24 cellular contexts compared by ENCODE assay signal in the genomic region with DNA sequence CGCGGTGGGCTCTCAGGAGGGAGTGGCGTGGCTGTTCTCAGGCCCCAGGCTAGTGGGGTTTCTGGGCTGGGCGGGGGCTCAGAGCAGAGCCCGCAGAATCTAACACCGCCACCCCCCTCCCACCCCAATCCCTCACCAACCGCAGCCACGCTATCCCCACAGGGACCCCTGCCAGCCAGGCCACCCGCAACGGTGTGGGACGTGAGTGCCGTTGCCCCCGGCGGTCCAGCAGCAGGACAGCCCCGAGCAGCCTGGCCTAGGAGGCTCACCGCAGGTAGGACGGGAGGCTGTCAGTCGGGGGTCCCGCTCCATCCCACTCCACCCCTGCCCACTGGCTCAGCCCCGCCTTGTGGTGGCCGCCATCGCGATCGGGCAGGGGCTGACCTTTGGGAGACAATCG. TPM values are rescaled to one million over a fixed set of nuclear protein-coding genes. Genes with fewer than 3 reads are reported as not detected.
DNase-seq lines count a peak whose midpoint lies in the region; ATAC-seq and TF ChIP-seq lines count a peak whose summit lies in the region.
"Had no signal": no experiment of that assay in that cellular context is flagged by ENCODE, and none has a peak within 500 bp of the region (broad histone marks: within the 10 kb centered on the region; RNA-seq: fewer than 3 reads in every experiment).

A gene with protein sequence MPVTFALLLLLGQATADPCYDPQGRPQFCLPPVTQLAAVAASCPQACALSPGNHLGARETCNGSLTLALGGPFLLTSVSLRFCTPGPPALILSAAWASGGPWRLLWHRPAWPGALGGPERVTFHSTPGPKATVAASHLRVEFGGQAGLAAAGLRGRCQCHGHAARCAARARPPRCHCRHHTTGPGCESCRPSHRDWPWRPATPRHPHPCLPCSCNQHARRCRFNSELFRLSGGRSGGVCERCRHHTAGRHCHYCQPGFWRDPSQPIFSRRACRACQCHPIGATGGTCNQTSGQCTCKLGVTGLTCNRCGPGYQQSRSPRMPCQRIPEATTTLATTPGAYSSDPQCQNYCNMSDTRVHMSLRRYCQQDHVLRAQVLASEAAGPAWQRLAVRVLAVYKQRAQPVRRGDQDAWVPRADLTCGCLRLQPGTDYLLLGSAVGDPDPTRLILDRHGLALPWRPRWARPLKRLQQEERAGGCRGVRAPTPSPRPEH (minus strand): TSS at position 24 of the 400 bp plus-strand sequence. CDS start 2,031 bp downstream, outside the sequence.

- H3K9me3 ChIP-seq in BLaER1: no peaks in the 10 kb centered on the region
- H3K9me3 ChIP-seq in H9 (ENCODE audit: control insufficient read depth, low read depth, low read length): no peaks in the 10 kb centered on the region
- no peaks in the 10 kb centered on the region for H3K9me3 ChIP-seq in mesenchymal stem cell (ENCODE audit: control insufficient read depth, low read length)
- H3K9me3 ChIP-seq in MG63: no peaks in the 10 kb centered on the region
- H3K9me3 ChIP-seq in smooth muscle cell (replicated peaks; ENCODE audit: low read depth): no peaks in the 10 kb centered on the region
- H3K9me3 ChIP-seq: BE2C had no signal

- peaks cover 8 to 11% of the 10 kb centered on the region in 2 experiments for H3K9me3 Mint-ChIP-seq in H9
- peaks cover 16% of the 10 kb centered on the region for H3K9me3 Mint-ChIP-seq in dendritic cell treated with granulocyte-macrophage colony-stimulating factor and Interleukin-4, amounts not matched to agents 40 ng/mL and 50 ng/mL, for 4 days
- no peaks in the 10 kb centered on the region for H3K9me3 Mint-ChIP-seq in stimulated activated effector memory CD8-positive, alpha-beta T cell treated with anti-CD3 and anti-CD28 coated beads, Interleukin-12 subunit alpha, Interleukin-12 subunit beta, amount 100 ng/mL, for 72 hours
- H3K9me3 Mint-ChIP-seq: CD4-positive, alpha-beta T cell had no signal

- H3K56ac ChIP-seq in H9 (ENCODE audit: insufficient read length, low read depth, low read length): no peak within 1 kb of the TSS

- H3K4me3 ChIP-seq in BLaER1 (no peak within 1 kb of the TSS), mesenchymal stem cell (ENCODE audit: insufficient read depth in 1 of 2, low read depth in 1 of 2, low read length in 2 of 2) (no peak within 1 kb of the TSS), MG63 (no peak within 1 kb of the TSS), smooth muscle cell (no peak within 1 kb of the TSS)
- H3K4me3 ChIP-seq: GM12878 had no signal

- 0 out of 2 replicates have a peak within 1 kb of the TSS, but pooled peaks have one; percentile 4 for H3K27ac ChIP-seq in BLaER1
- no peak within 1 kb of the TSS for H3K27ac ChIP-seq in H9 (ENCODE audit: insufficient read length, low read depth, low read length)
- H3K27ac ChIP-seq in mesenchymal stem cell (ENCODE audit: low read length, poor library complexity, severe bottlenecking): no peak within 1 kb of the TSS
- H3K27ac ChIP-seq in smooth muscle cell (ENCODE audit: low read depth): no peak within 1 kb of the TSS
- H3K27ac ChIP-seq: HL-60 had no signal

- no peaks in the 10 kb centered on the region for H3K79me1 ChIP-seq in H9 (ENCODE audit: insufficient read depth, low read depth, low read length, poor library complexity, severe bottlenecking)
- no peaks in the 10 kb centered on the region for H3K79me1 ChIP-seq in mesenchymal stem cell (replicated peaks; ENCODE audit: low read length, poor library complexity, severe bottlenecking)

- H3F3A ChIP-seq in smooth muscle cell (ENCODE audit: low read depth): no peaks in the 10 kb centered on the region

- H3K14ac ChIP-seq in H9 (ENCODE audit: insufficient read depth, low read length) (no peak within 1 kb of the TSS; the same call in 1 of the 2 replicates), mesenchymal stem cell (ENCODE audit: low read length in 2 of 2) (no peak within 1 kb of the TSS)

- no peak within 1 kb of the TSS for H3K4ac ChIP-seq in H9 (ENCODE audit: low read depth, low read length)
- no peak within 1 kb of the TSS for H3K4ac ChIP-seq in mesenchymal stem cell (ENCODE audit: low read depth in 1 of 2, low read length in 2 of 2)

- in situ Hi-C loops in ACHN (cut with HindIII; ENCODE audit: low pct_ligation_motif_present, low pct_unique_long_range_greater_than_20kb, low sequenced_read_pairs): no loop called here

- H3K4me1 Mint-ChIP-seq in H9: peaks cover 29 to 35% of the 10 kb centered on the region in 2 experiments
- peaks cover 15% of the 10 kb centered on the region for H3K4me1 Mint-ChIP-seq in dendritic cell treated with granulocyte-macrophage colony-stimulating factor and Interleukin-4, amounts not matched to agents 40 ng/mL and 50 ng/mL, for 4 days (ENCODE audit: low read depth)
- H3K4me1 Mint-ChIP-seq in stimulated activated effector memory CD8-positive, alpha-beta T cell treated with anti-CD3 and anti-CD28 coated beads, Interleukin-12 subunit alpha, Interleukin-12 subunit beta, amount 100 ng/mL, for 72 hours: peaks cover 16% of the 10 kb centered on the region

- H3K23me2 ChIP-seq in H9 (ENCODE audit: insufficient read length, low read depth, low read length, poor library complexity, severe bottlenecking): no peaks in the 10 kb centered on the region

- H3K4me2 ChIP-seq in BLaER1 (peak within 1 kb of the TSS; percentile 9; the same call in 1 of the 2 replicates), H9 (ENCODE audit: insufficient read depth, insufficient read length, low read length) (no peak within 1 kb of the TSS), mesenchymal stem cell (ENCODE audit: low read length, poor library complexity, severe bottlenecking) (no peak within 1 kb of the TSS), smooth muscle cell (no peak within 1 kb of the TSS)

- H4K20me1 ChIP-seq in BLaER1 (no peaks in the 10 kb centered on the region), H9 (ENCODE audit: control insufficient read depth, insufficient read depth, insufficient read length) (peaks cover 2% of the 10 kb centered on the region), smooth muscle cell (ENCODE audit: low read depth) (no peaks in the 10 kb centered on the region)

- DNase-seq in H9 (no peak), mesenchymal stem cell (no peak), MG63 (no peak), smooth muscle cell (lab: John Stamatoyannopoulos, UW; ENCODE audit: unreplicated experiment) (no peak), ACHN (no peak)
- no peak for DNase-seq in stimulated activated effector memory CD8-positive, alpha-beta T cell treated with anti-CD3 and anti-CD28 coated beads, Interleukin-12 subunit alpha, Interleukin-12 subunit beta, amount 100 ng/mL, for 72 hours (ENCODE audit: low spot score in 2 of 2)
- DNase-seq: BE2C; CD4-positive, alpha-beta T cell; GOT3; HFFc6; NCI-H1092 treated with DMSO at 0.1 percent for 48 hours; NCI-H2081; NCI-H510A treated with DMSO at 0.1 percent for 48 hours; NCI-H82; PC-3; RPMI8226; SHP77 treated with DMSO at 0.1 percent for 48 hours had no signal

- peaks cover 0 to 9% (median 7%) of the 10 kb centered on the region in 3 experiments; a peak in 5 of 7 replicates for H3K36me3 Mint-ChIP-seq in H9 (ENCODE audit: insufficient read depth in 1 of 3, low read depth in 3 of 3)
- no peaks in the 10 kb centered on the region for H3K36me3 Mint-ChIP-seq in dendritic cell treated with granulocyte-macrophage colony-stimulating factor and Interleukin-4, amounts not matched to agents 40 ng/mL and 50 ng/mL, for 4 days (ENCODE audit: low read depth)
- H3K36me3 Mint-ChIP-seq in stimulated activated effector memory CD8-positive, alpha-beta T cell treated with anti-CD3 and anti-CD28 coated beads, Interleukin-12 subunit alpha, Interleukin-12 subunit beta, amount 100 ng/mL, for 72 hours: peaks cover 18% of the 10 kb centered on the region

- no peaks in the 10 kb centered on the region for H3K79me2 ChIP-seq in H9 (ENCODE audit: insufficient read depth, low read length)
- no peaks in the 10 kb centered on the region for H3K79me2 ChIP-seq in smooth muscle cell (ENCODE audit: low read depth)

- H3K4me1 ChIP-seq in BLaER1 (peaks cover 29% of the 10 kb centered on the region), H9 (ENCODE audit: insufficient read depth, low read length) (no peaks in the 10 kb centered on the region; the same call in 1 of the 2 replicates), mesenchymal stem cell (ENCODE audit: control insufficient read depth, insufficient read depth, low read depth, low read length) (peaks cover 6% of the 10 kb centered on the region), smooth muscle cell (ENCODE audit: low read depth) (peaks cover 7% of the 10 kb centered on the region)

- H2BK15ac ChIP-seq in H9 (ENCODE audit: low read depth, low read length) (no peak within 1 kb of the TSS), mesenchymal stem cell (ENCODE audit: low read depth, poor library complexity, severe bottlenecking) (peak within 1 kb of the TSS; percentile 15)

- H2BK5ac ChIP-seq in H9 (ENCODE audit: insufficient read length, low read length) (no peak within 1 kb of the TSS), mesenchymal stem cell (ENCODE audit: low read depth, low read length, poor library complexity, severe bottlenecking) (no peak within 1 kb of the TSS)

- H2BK20ac ChIP-seq in H9 (ENCODE audit: low read depth, low read length, poor library complexity, severe bottlenecking): no peak within 1 kb of the TSS

- no peak within 1 kb of the TSS for H2BK120ac ChIP-seq in H9 (ENCODE audit: low read depth, low read length, poor library complexity, severe bottlenecking)
- H2BK120ac ChIP-seq in mesenchymal stem cell (ENCODE audit: low read depth, low read length): no peak within 1 kb of the TSS

- H3K23ac ChIP-seq in H9 (ENCODE audit: insufficient read length, low read depth, low read length): no peak within 1 kb of the TSS
- H3K23ac ChIP-seq in mesenchymal stem cell (ENCODE audit: low read length in 2 of 2): no peak within 1 kb of the TSS

- H3K27me3 Mint-ChIP-seq in H9 (ENCODE audit: low read depth): peaks cover 6% of the 10 kb centered on the region
- peaks cover 22% of the 10 kb centered on the region for H3K27me3 Mint-ChIP-seq in dendritic cell treated with granulocyte-macrophage colony-stimulating factor and Interleukin-4, amounts not matched to agents 40 ng/mL and 50 ng/mL, for 4 days
- H3K27me3 Mint-ChIP-seq: CD4-positive, alpha-beta T cell had no signal

- H3K18ac ChIP-seq in H9 (ENCODE audit: insufficient read length, low read depth, low read length) (no peak within 1 kb of the TSS), mesenchymal stem cell (ENCODE audit: low read depth in 1 of 2, low read length in 2 of 2) (no peak within 1 kb of the TSS)

- H2BK12ac ChIP-seq in H9 (ENCODE audit: insufficient read length, low read depth, low read length): no peak within 1 kb of the TSS
- no peak within 1 kb of the TSS for H2BK12ac ChIP-seq in mesenchymal stem cell (ENCODE audit: low read length in 2 of 2)

- H4K91ac ChIP-seq in H9 (ENCODE audit: insufficient read length, low read depth, low read length) (no peak within 1 kb of the TSS), mesenchymal stem cell (ENCODE audit: low read length) (no peak within 1 kb of the TSS)

- H3K9ac ChIP-seq in BLaER1 (0 out of 2 replicates have a peak within 1 kb of the TSS, but pooled peaks have one; percentile 5), H9 (ENCODE audit: extremely low read depth, insufficient read length, low read length) (no peak within 1 kb of the TSS), mesenchymal stem cell (ENCODE audit: low read length) (no peak within 1 kb of the TSS), smooth muscle cell (ENCODE audit: low read depth) (no peak within 1 kb of the TSS)

- H2AK5ac ChIP-seq in H9 (ENCODE audit: insufficient read length, low read length): no peak within 1 kb of the TSS
- no peak within 1 kb of the TSS for H2AK5ac ChIP-seq in mesenchymal stem cell (ENCODE audit: low read length, severe bottlenecking)

- H2AFZ ChIP-seq in H9 (ENCODE audit: low read length) (no peak within 1 kb of the TSS), mesenchymal stem cell (ENCODE audit: low read depth, low read length) (no peak within 1 kb of the TSS), smooth muscle cell (ENCODE audit: low read depth) (no peak within 1 kb of the TSS)

- H3K36me3 ChIP-seq in BLaER1: no peaks in the 10 kb centered on the region
- H3K36me3 ChIP-seq in mesenchymal stem cell (ENCODE audit: control insufficient read depth in 1 of 2, insufficient read depth in 2 of 2, low read depth in 1 of 2, low read length in 2 of 2): no peaks in the 10 kb centered on the region
- H3K36me3 ChIP-seq in MG63: no peaks in the 10 kb centered on the region
- no peaks in the 10 kb centered on the region for H3K36me3 ChIP-seq in smooth muscle cell (ENCODE audit: low read depth)
- H3K36me3 ChIP-seq: BE2C had no signal

- ATAC-seq in stimulated activated effector memory CD8-positive, alpha-beta T cell treated with anti-CD3 and anti-CD28 coated beads, Interleukin-12 subunit alpha, Interleukin-12 subunit beta, amount 100 ng/mL, for 72 hours: no peak
- ATAC-seq: GM12878, PC-3 had no signal

- no peak within 1 kb of the TSS for H4K8ac ChIP-seq in H9 (replicated peaks; ENCODE audit: insufficient read length, low read depth, low read length)
- H4K8ac ChIP-seq in mesenchymal stem cell (ENCODE audit: low read length): no peak within 1 kb of the TSS

- H3K27me3 ChIP-seq in BLaER1 (no peaks in the 10 kb centered on the region), H9 (ENCODE audit: insufficient read depth, low read length) (no peaks in the 10 kb centered on the region), mesenchymal stem cell (ENCODE audit: control insufficient read depth in 1 of 2, insufficient read depth in 1 of 2, low read length in 2 of 2) (peaks cover 11 to 17% of the 10 kb centered on the region in 2 experiments), MG63 (no peaks in the 10 kb centered on the region), smooth muscle cell (ENCODE audit: low read depth) (no peaks in the 10 kb centered on the region)
- H3K27me3 ChIP-seq: BE2C had no signal

- peak within 1 kb of the TSS in 1 of 3 experiments; percentile 76; a peak in 1 of 7 replicates for H3K27ac Mint-ChIP-seq in H9
- H3K27ac Mint-ChIP-seq in dendritic cell treated with granulocyte-macrophage colony-stimulating factor and Interleukin-4, amounts not matched to agents 40 ng/mL and 50 ng/mL, for 4 days: peak within 1 kb of the TSS; percentile 16
- no peak within 1 kb of the TSS for H3K27ac Mint-ChIP-seq in stimulated activated effector memory CD8-positive, alpha-beta T cell treated with anti-CD3 and anti-CD28 coated beads, Interleukin-12 subunit alpha, Interleukin-12 subunit beta, amount 100 ng/mL, for 72 hours
- H3K27ac Mint-ChIP-seq: CD4-positive, alpha-beta T cell; HFFc6 had no signal

- TF ChIP-seq CTCF in H9 (conservative IDR thresholded peaks at IDR 0.05): no peak
- TF ChIP-seq CTCF in smooth muscle cell (IDR thresholded peaks at IDR 0.05; ENCODE audit: borderline replicate concordance, insufficient read depth, poor library complexity, severe bottlenecking): no peak

- no peak within 1 kb of the TSS for H3T11ph ChIP-seq in H9 (ENCODE audit: low read length)

- WGBS in H9 (ENCODE audit: extremely low coverage, insufficient read length, low lambda C conversion rate): no CpG with 5 or more reads among the region's 25 CpGs
- 82% methylated on average over 25 of the region's 25 CpGs for WGBS in mesenchymal stem cell
- WGBS in smooth muscle cell (ENCODE audit: low lambda C conversion rate): 86% methylated on average over 21 of the region's 25 CpGs

- intact Hi-C loops in dendritic cell treated with granulocyte-macrophage colony-stimulating factor and Interleukin-4, amounts not matched to agents 40 ng/mL and 50 ng/mL, for 4 days (cut with micrococcal nuclease): no loop called here

- H4K5ac ChIP-seq in H9 (ENCODE audit: insufficient read length, low read depth, low read length): no peak within 1 kb of the TSS

- H3K4me3 Mint-ChIP-seq in H9: peak within 1 kb of the TSS; percentile 12 to 60; a peak in 4 of 5 replicates
- H3K4me3 Mint-ChIP-seq in dendritic cell treated with granulocyte-macrophage colony-stimulating factor and Interleukin-4, amounts not matched to agents 40 ng/mL and 50 ng/mL, for 4 days: no peak within 1 kb of the TSS
- H3K4me3 Mint-ChIP-seq in stimulated activated effector memory CD8-positive, alpha-beta T cell treated with anti-CD3 and anti-CD28 coated beads, Interleukin-12 subunit alpha, Interleukin-12 subunit beta, amount 100 ng/mL, for 72 hours: no peak within 1 kb of the TSS
- H3K4me3 Mint-ChIP-seq: CD4-positive, alpha-beta T cell; HFFc6 had no signal

RNA-seq across cellular contexts. Expression of the gene that starts here (rescaled TPM):
- total RNA-seq in H9 (2021) (0.33 and 0.55 TPM in 2 replicates), smooth muscle cell (not detected in 2 replicates)
- polyA plus RNA-seq in mesenchymal stem cell (2013, experiment 1 of 2): 0.28 TPM
- polyA plus RNA-seq in mesenchymal stem cell (2013, experiment 2 of 2): 0.29 TPM
- total RNA-seq in MG63 (2014; rRNA removed; shearing (Covaris generic); ENCODE audit: low replicate concordance): not detected in 2 replicates
- polyA plus RNA-seq in smooth muscle cell: 0.22 TPM in 1 of 2 replicates, not detected in the other
- total RNA-seq: A172, GM12878, HT1080, LHCN-M2 had no signal

Comparison
In these comparisons a context has a peak if more than half of its experiments do, and no peak if none do; other contexts are left out.
1. H3K4me3 Mint-ChIP-seq: peak in H9 (2 of 2); none in dendritic cell treated with granulocyte-macrophage colony-stimulating factor and Interleukin-4, amounts not matched to agents 40 ng/mL and 50 ng/mL, for 4 days (single experiment) and stimulated activated effector memory CD8-positive, alpha-beta T cell treated with anti-CD3 and anti-CD28 coated beads, Interleukin-12 subunit alpha, Interleukin-12 subunit beta, amount 100 ng/mL, for 72 hours (single experiment).